12 cellular contexts compared by ENCODE assay signal in genomic region chr10:126014309-126014708, GRCh38.
DNase-seq lines count a peak whose midpoint lies in the region; ATAC-seq and TF ChIP-seq lines count a peak whose summit lies in the region.
"Had no signal": no experiment of that assay in that cellular context is flagged by ENCODE, and none has a peak within 500 bp of the region (broad histone marks: within the 10 kb centered on the region; RNA-seq: fewer than 3 reads in every experiment).

No MANE protein-coding gene starts in this region.

- peaks cover 10% of the 10 kb centered on the region for H3K27me3 Mint-ChIP-seq in T-helper 17 cell

- peaks cover 2% of the 10 kb centered on the region for H3K36me3 Mint-ChIP-seq in T-helper 17 cell (ENCODE audit: low read depth)
- H3K36me3 Mint-ChIP-seq: naive thymus-derived CD4-positive, alpha-beta T cell had no signal

- H3K4me3 ChIP-seq in epithelial cell of esophagus (ENCODE audit: low read length): no peak overlapping the region
- H3K4me3 ChIP-seq: colonic mucosa, thoracic aorta had no signal

- DNase-seq in EH (ENCODE audit: low read depth) (peak; percentile 84), NCI-H146 (lab: John Stamatoyannopoulos, UW) (peak; percentile 80), epithelial cell of esophagus (ENCODE audit: low read depth) (peak; percentile 30), sciatic nerve (ENCODE audit: low spot score) (no peak), NOMO-1 treated with dmso at 0.1 percent for 144 hours (lab: John Stamatoyannopoulos, UW; ENCODE audit: unreplicated experiment) (no peak), T-helper 17 cell (no peak)
- DNase-seq in activated naive CD4-positive, alpha-beta T cell (lab: John Stamatoyannopoulos, UW): no peak
- DNase-seq: activated CD8-positive, alpha-beta T cell treated with anti-CD3 and anti-CD28 coated beads, Interleukin-2, amount 10 ng/mL, durations not matched to agents 7 days and 5 days; activated gamma-delta T cell treated with Interleukin-2 at 50 U/mL for 16 hours; colonic mucosa; naive thymus-derived CD4-positive, alpha-beta T cell had no signal

- H3K9me3 ChIP-seq in T-helper 17 cell (ENCODE audit: control insufficient read depth, low read length, poor library complexity, severe bottlenecking): no peaks in the 10 kb centered on the region
- H3K9me3 ChIP-seq: colonic mucosa, thoracic aorta had no signal

- TF ChIP-seq CTCF in epithelial cell of esophagus (IDR thresholded peaks at IDR 0.05; ENCODE audit: insufficient read depth, low read depth, low read length, missing control alignments): no peak

- H3K4me1 Mint-ChIP-seq in T-helper 17 cell: peaks cover 3% of the 10 kb centered on the region

- H3K27ac Mint-ChIP-seq in T-helper 17 cell: no peak overlapping the region
- H3K27ac Mint-ChIP-seq: activated CD8-positive, alpha-beta T cell treated with anti-CD3 and anti-CD28 coated beads, Interleukin-2, amount 10 ng/mL, durations not matched to agents 7 days and 5 days; naive thymus-derived CD4-positive, alpha-beta T cell had no signal

- ATAC-seq in sciatic nerve: peak; percentile 20
- ATAC-seq in T-helper 17 cell: no peak
- ATAC-seq: activated CD8-positive, alpha-beta T cell treated with anti-CD3 and anti-CD28 coated beads, Interleukin-2, amount 10 ng/mL, durations not matched to agents 7 days and 5 days; naive thymus-derived CD4-positive, alpha-beta T cell had no signal

- H3K4me3 Mint-ChIP-seq in T-helper 17 cell: no peak overlapping the region
- H3K4me3 Mint-ChIP-seq: activated CD8-positive, alpha-beta T cell treated with anti-CD3 and anti-CD28 coated beads, Interleukin-2, amount 10 ng/mL, durations not matched to agents 7 days and 5 days; naive thymus-derived CD4-positive, alpha-beta T cell had no signal

- intact Hi-C loops in sciatic nerve (cut with DNase I): no loop called here

Comparison
In these comparisons a context has a peak if more than half of its experiments do, and no peak if none do; other contexts are left out.
1. DNase-seq: peak in EH (single experiment), NCI-H146 (single experiment) and epithelial cell of esophagus (single experiment); none in sciatic nerve (single experiment), NOMO-1 treated with dmso at 0.1 percent for 144 hours (single experiment), T-helper 17 cell (0 of 3) and activated naive CD4-positive, alpha-beta T cell (0 of 4).